In genomic region chr7:71182536-71182935, GRCh38 we compare ENCODE assay signal across 34 cellular contexts. TPM values are rescaled to one million over a fixed set of nuclear protein-coding genes. Genes with fewer than 3 reads are reported as not detected.
"Had no signal": no experiment of that assay in that cellular context is flagged by ENCODE, and none has a peak within 500 bp of the region (broad histone marks: within the 10 kb centered on the region; RNA-seq: fewer than 3 reads in every experiment).

No MANE protein-coding gene starts in this region.

- H3K36me3 ChIP-seq: ascending aorta, cardiac muscle cell, Peyer's patch had no signal

- H3K4me1 ChIP-seq: ascending aorta, Peyer's patch had no signal

- DNase-seq: activated CD4-positive, alpha-beta T cell treated with anti-CD3 and anti-CD28 coated beads, Interleukin-2, amount 10 ng/mL, durations not matched to agents 24 days and 14 days; activated CD4-positive, alpha-beta T cell treated with anti-CD3 and anti-CD28 coated beads, Interleukin-2, amount 50 U/mL, for 4 hours; activated CD8-positive, alpha-beta T cell treated with anti-CD3 and anti-CD28 coated beads for 36 hours; activated effector memory CD4-positive, alpha-beta T cell treated with anti-CD3 and anti-CD28 coated beads, Interleukin-2, amount 50 U/mL, for 16 hours; activated naive CD4-positive, alpha-beta T cell treated with Interleukin-2 at 50 U/mL for 16 hours; activated naive CD8-positive, alpha-beta T cell treated with anti-CD3 and anti-CD28 coated beads, Interleukin-2, amount 10 ng/mL, durations not matched to agents 7 days and 5 days; activated T-cell treated with anti-CD3 and anti-CD28 coated beads, Interleukin-2, amount 50 U/mL, for 1 hour; activated T-cell treated with anti-CD3 and anti-CD28 coated beads, Interleukin-2, amount 50 U/mL, for 72 hours; amygdala; MM.1S; MV-4-11; NCI-H1092; NCI-H1417; NCI-H146; NCI-H187; NCI-H2029 treated with DMSO at 0.1 percent for 48 hours; NCI-H2107; NCI-H2171; NCI-H510A; NCI-H526; NCI-H748 treated with DMSO at 0.1 percent for 48 hours; NK-92 treated with Interleukin-12 subunit alpha and Interleukin-12 subunit beta, amount 100 ng/mL, for 24 hours; PC-3; Peyer's patch; RPMI8226; SHP77 treated with DMSO at 0.1 percent for 48 hours; T1000 had no signal

- H3K4me3 ChIP-seq: ascending aorta, cardiac muscle cell, Peyer's patch had no signal

- H3K27me3 ChIP-seq: ascending aorta, cardiac muscle cell, Peyer's patch had no signal

- H3K4me2 ChIP-seq: KMS-11 had no signal

- H3K9ac ChIP-seq: KMS-11 had no signal

- ATAC-seq: activated CD8-positive, alpha-beta T cell treated with anti-CD3 and anti-CD28 coated beads for 36 hours; activated T-cell treated with anti-CD3 and anti-CD28 coated beads, Interleukin-2, amount 50 U/mL, for 72 hours; activated T-helper 17 cell treated with anti-CD3 and anti-CD28 coated beads, Interleukin-2, amount 50 U/mL, for 72 hours; PC-3 had no signal

- H3K9me3 ChIP-seq: Peyer's patch had no signal

- H3K27ac ChIP-seq: ascending aorta, cardiac muscle cell, KMS-11, Peyer's patch had no signal

RNA-seq across cellular contexts. Expression of gene GALNT17, which starts 50.6 kb away (rescaled TPM):
- total RNA-seq: activated CD4-positive, alpha-beta T cell treated with anti-CD3 and anti-CD28 coated beads, Interleukin-2, amount 10 ng/mL, durations not matched to agents 24 days and 14 days; activated CD8-positive, alpha-beta memory T cell treated with anti-CD3 and anti-CD28 coated beads for 36 hours; activated CD8-positive, alpha-beta T cell treated with anti-CD3 and anti-CD28 coated beads for 36 hours; activated naive CD8-positive, alpha-beta T cell treated with anti-CD3 and anti-CD28 coated beads, Interleukin-2, amount 10 ng/mL, durations not matched to agents 7 days and 5 days; activated T-cell treated with anti-CD3 and anti-CD28 coated beads, Interleukin-2, amount 50 U/mL, for 72 hours; activated T-helper 17 cell treated with anti-CD3 and anti-CD28 coated beads, Interleukin-2, amount 50 U/mL, for 72 hours; PC-3; T-helper 1 cell treated with Interleukin-12 subunit alpha and Interleukin-12 subunit beta and Interleukin-4 antibody, amounts not matched to agents 30 ng/mL and 1 ng/mL, for 36 hours; T-helper 2 cell treated with Interferon-gamma antibody and Interleukin-4, amounts not matched to agents 100 ng/mL and 5 ng/mL, for 36 hours had no signal
